In genomic region chr2:189613077-189613636, GRCh38 we compare ENCODE assay signal across 8 cellular contexts. TPM values are rescaled to one million over a fixed set of nuclear protein-coding genes. Genes with fewer than 3 reads are reported as not detected.
DNase-seq lines count a peak whose midpoint lies in the region; ATAC-seq, FAIRE-seq and TF ChIP-seq lines count a peak whose summit lies in the region.

No MANE protein-coding gene starts in this region.

- H3K27me3 ChIP-seq in thoracic aorta (replicated peaks; ENCODE audit: insufficient read depth), result no peaks in the 10 kb centered on the region

- peak overlapping the region; percentile 77 for H3K4me3 ChIP-seq in thoracic aorta

- H3K27ac ChIP-seq in thoracic aorta, result peak overlapping the region; percentile 70 to 85

- CTCF ChIA-PET in GM10248 (lab: Yijun Ruan, JAX), result interaction anchor here (1.5 kb wide), 1 partner anchor 12 kb away, joined by 4 read pairs; no protein-coding TSS in a partner anchor

- POLR2A ChIA-PET in GM10248 (lab: Yijun Ruan, JAX), result no interaction called here

- DNase-seq in HTR-8/SVneo (ENCODE audit: insufficient read length, low spot score) (peak; percentile 60), brain pericyte (ENCODE audit: low read depth, low spot score) (peak; percentile 41), kidney glomerular epithelial cell (lab: John Stamatoyannopoulos, UW) (peak; percentile 67), thoracic aorta (ENCODE audit: low spot score) (no peak), GM10248 (ENCODE audit: extremely low spot score) (no peak), GDM1 (lab: John Stamatoyannopoulos, UW) (no peak), GF-D8 (lab: John Stamatoyannopoulos, UW) (no peak)

- peaks cover 15 to 29% of the 10 kb centered on the region in 2 donors for H3K4me1 ChIP-seq in thoracic aorta (ENCODE audit: control insufficient read depth in 1 of 2, low read depth in 2 of 2)

- H3K36me3 ChIP-seq in thoracic aorta, result no peaks in the 10 kb centered on the region

- TF ChIP-seq CTCF in thoracic aorta (IDR thresholded peaks at IDR 0.05), result no peak
- no peak for TF ChIP-seq CTCF in GM10248 (IDR thresholded peaks at IDR 0.05; ENCODE audit: control extremely low read depth, extremely low read depth, low read depth, missing control alignments)

- H3K9me3 ChIP-seq in thoracic aorta, result no peaks in the 10 kb centered on the region

- peak; percentile 79 for FAIRE-seq in HTR-8/SVneo (lab: Jason Lieb, UNC)

- ATAC-seq in thoracic aorta (ENCODE audit: insufficient number of reproducible peaks, low FRiP score, low read depth), result peak; percentile 47
- ATAC-seq in GM18907 (IDR thresholded peaks at IDR 0.05; ENCODE audit: unreplicated experiment), result no peak

RNA-seq across cellular contexts. Expression of gene SLC40A1, which starts 32.6 kb away (rescaled TPM):
- total RNA-seq in thoracic aorta, result 100 to 1,000 TPM in 1 of 2 donors, 10 to 100 TPM in 1; 76.5 to 118 TPM

RNA-seq across cellular contexts. Expression of gene ASNSD1, which starts 48.1 kb away (rescaled TPM):
- total RNA-seq in thoracic aorta, result 10 to 100 TPM; 48.2 to 59.3 TPM

Comparison
In these comparisons a context has a peak if more than half of its experiments do, and no peak if none do; other contexts are left out.
1. DNase-seq: peak in HTR-8/SVneo (single experiment), brain pericyte (single experiment) and kidney glomerular epithelial cell (single experiment); none in thoracic aorta (single experiment), GM10248 (single experiment), GDM1 (single experiment) and GF-D8 (single experiment).